In the genomic region with DNA sequence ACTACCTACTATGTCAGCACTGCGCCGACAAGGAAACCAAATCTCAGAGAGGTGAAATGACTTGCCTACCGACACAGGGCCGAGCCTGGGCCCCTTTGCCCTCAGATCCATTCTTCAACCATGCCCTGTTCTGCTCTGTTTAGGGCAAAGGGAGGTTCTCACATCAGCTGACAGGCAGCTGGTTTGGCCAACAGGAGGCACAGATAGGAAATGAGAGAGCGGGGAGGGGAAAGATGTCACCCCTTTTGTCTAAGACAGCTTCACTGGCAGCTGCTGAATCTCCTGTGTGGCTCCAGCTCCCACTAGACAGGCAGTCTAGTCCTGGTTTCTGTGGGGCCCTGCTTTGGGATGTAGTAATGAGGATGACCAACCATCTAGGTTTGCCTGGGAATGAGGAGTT, we compare ENCODE assay signal across 1 cellular context.
TF ChIP-seq lines count a peak whose summit lies in the region.

No MANE protein-coding gene starts in this region.

TF ChIP-seq in GM23338, 12 proteins besides CTCF, POLR2A, EP300 and RAD21 (continued from another document):
- TF ChIP-seq, protein P1, sequence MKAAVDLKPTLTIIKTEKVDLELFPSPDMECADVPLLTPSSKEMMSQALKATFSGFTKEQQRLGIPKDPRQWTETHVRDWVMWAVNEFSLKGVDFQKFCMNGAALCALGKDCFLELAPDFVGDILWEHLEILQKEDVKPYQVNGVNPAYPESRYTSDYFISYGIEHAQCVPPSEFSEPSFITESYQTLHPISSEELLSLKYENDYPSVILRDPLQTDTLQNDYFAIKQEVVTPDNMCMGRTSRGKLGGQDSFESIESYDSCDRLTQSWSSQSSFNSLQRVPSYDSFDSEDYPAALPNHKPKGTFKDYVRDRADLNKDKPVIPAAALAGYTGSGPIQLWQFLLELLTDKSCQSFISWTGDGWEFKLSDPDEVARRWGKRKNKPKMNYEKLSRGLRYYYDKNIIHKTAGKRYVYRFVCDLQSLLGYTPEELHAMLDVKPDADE (IDR thresholded peaks at IDR 0.05): no peak
- TF ChIP-seq ZNF114 (CRISPR knock-in tag; IDR thresholded peaks at IDR 0.05) (no peak), JUNB (IDR thresholded peaks at IDR 0.05; ENCODE audit: unreplicated experiment) (no peak)
- TF ChIP-seq, protein P2, sequence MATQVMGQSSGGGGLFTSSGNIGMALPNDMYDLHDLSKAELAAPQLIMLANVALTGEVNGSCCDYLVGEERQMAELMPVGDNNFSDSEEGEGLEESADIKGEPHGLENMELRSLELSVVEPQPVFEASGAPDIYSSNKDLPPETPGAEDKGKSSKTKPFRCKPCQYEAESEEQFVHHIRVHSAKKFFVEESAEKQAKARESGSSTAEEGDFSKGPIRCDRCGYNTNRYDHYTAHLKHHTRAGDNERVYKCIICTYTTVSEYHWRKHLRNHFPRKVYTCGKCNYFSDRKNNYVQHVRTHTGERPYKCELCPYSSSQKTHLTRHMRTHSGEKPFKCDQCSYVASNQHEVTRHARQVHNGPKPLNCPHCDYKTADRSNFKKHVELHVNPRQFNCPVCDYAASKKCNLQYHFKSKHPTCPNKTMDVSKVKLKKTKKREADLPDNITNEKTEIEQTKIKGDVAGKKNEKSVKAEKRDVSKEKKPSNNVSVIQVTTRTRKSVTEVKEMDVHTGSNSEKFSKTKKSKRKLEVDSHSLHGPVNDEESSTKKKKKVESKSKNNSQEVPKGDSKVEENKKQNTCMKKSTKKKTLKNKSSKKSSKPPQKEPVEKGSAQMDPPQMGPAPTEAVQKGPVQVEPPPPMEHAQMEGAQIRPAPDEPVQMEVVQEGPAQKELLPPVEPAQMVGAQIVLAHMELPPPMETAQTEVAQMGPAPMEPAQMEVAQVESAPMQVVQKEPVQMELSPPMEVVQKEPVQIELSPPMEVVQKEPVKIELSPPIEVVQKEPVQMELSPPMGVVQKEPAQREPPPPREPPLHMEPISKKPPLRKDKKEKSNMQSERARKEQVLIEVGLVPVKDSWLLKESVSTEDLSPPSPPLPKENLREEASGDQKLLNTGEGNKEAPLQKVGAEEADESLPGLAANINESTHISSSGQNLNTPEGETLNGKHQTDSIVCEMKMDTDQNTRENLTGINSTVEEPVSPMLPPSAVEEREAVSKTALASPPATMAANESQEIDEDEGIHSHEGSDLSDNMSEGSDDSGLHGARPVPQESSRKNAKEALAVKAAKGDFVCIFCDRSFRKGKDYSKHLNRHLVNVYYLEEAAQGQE (IDR thresholded peaks at IDR 0.05; ENCODE audit: unreplicated experiment): no peak
